ENCODE assay signal across 28 cellular contexts in genomic region chr2:36473230-36473629, GRCh38.
DNase-seq lines count a peak whose midpoint lies in the region; ATAC-seq, FAIRE-seq and TF ChIP-seq lines count a peak whose summit lies in the region.
"Had no signal": no experiment of that assay in that cellular context is flagged by ENCODE, and none has a peak within 500 bp of the region (broad histone marks: within the 10 kb centered on the region; RNA-seq: fewer than 3 reads in every experiment).

No MANE protein-coding gene starts in this region.

- no peak for ATAC-seq in A549
- ATAC-seq: activated CD4-positive, alpha-beta T cell treated with anti-CD3 and anti-CD28 coated beads for 36 hours; activated CD8-positive, alpha-beta T cell treated with anti-CD3 and anti-CD28 coated beads, Interleukin-2, amount 10 ng/mL, durations not matched to agents 7 days and 5 days; foreskin keratinocyte; HCT116; left colon; Right ventricle myocardium inferior had no signal

- TF ChIP-seq CTCF in A549 (IDR thresholded peaks at IDR 0.05) (no peak), NB4 (IDR thresholded peaks at IDR 0.05; ENCODE audit: low read depth, low read length) (no peak), bronchial epithelial cell (IDR thresholded peaks at IDR 0.05; ENCODE audit: insufficient read depth, low read length, severe bottlenecking) (no peak), esophagus squamous epithelium (IDR thresholded peaks at IDR 0.05) (no peak)

- H3K27ac ChIP-seq in A549 (no peak overlapping the region), esophagus squamous epithelium (no peak overlapping the region)
- H3K27ac ChIP-seq: foreskin keratinocyte, neutrophil, prostate gland, vagina had no signal

- POLR2A ChIA-PET in A549 (lab: Yijun Ruan, JAX), result no interaction called here

- no peak for TF ChIP-seq EP300 in A549 (IDR thresholded peaks at IDR 0.05)

- no peak for DNase-seq in A549 (ENCODE audit: low read depth in 1 of 2, low spot score in 1 of 2)
- DNase-seq in NB4 (ENCODE audit: low read depth), result peak; percentile 29
- DNase-seq in bronchial epithelial cell (ENCODE audit: low read depth), result peak; percentile 37
- peak; percentile 84 for DNase-seq in iris pigment epithelial cell (ENCODE audit: low read depth)
- DNase-seq in esophagus squamous epithelium (lab: John Stamatoyannopoulos, UW), result no peak
- no peak for DNase-seq in retina
- DNase-seq in NCI-H2029 treated with DMSO at 0.1 percent for 48 hours (lab: John Stamatoyannopoulos, UW), result no peak
- DNase-seq in NCI-H2029 (lab: John Stamatoyannopoulos, UW), result no peak
- DNase-seq: activated CD4-positive, alpha-beta T cell treated with anti-CD3 and anti-CD28 coated beads for 36 hours; activated CD8-positive, alpha-beta T cell treated with anti-CD3 and anti-CD28 coated beads, Interleukin-2, amount 10 ng/mL, durations not matched to agents 7 days and 5 days; activated T-cell treated with anti-CD3 and anti-CD28 coated beads for 4 hours; DMS153; foreskin keratinocyte; Karpas-422; left colon; mesenchymal stem cell; NCI-H1092; NCI-H1930; NCI-H82; small intestine; T-helper 2 cell had no signal

- 91% methylated on average over 2 of the region's 2 CpGs for WGBS in A549 (ENCODE audit: missing lambda C conversion rate)
- WGBS in esophagus squamous epithelium, 2 donors, result 94% methylated on average over 2 of the region's 2 CpGs

- H3K36me3 ChIP-seq in bronchial epithelial cell (ENCODE audit: control insufficient read depth, insufficient read depth, low read length) (peaks cover 3% of the 10 kb centered on the region), esophagus squamous epithelium (peaks cover 0 to 47% (median 0%) of the 10 kb centered on the region in 3 donors)
- H3K36me3 ChIP-seq: neutrophil had no signal

- H3K27me3 ChIP-seq in bronchial epithelial cell (ENCODE audit: control insufficient read depth, insufficient read depth, low read length) (no peaks in the 10 kb centered on the region), esophagus squamous epithelium (no peaks in the 10 kb centered on the region)
- H3K27me3 ChIP-seq: ascending aorta, foreskin keratinocyte, neutrophil, vagina had no signal

- intact Hi-C loops in esophagus squamous epithelium (cut with DNase I), result no loop called here

- H3K4me3 ChIP-seq in A549, result no peak overlapping the region
- H3K4me3 ChIP-seq in NB4 (ENCODE audit: low read depth, low read length), result no peak overlapping the region
- H3K4me3 ChIP-seq in bronchial epithelial cell (ENCODE audit: low read depth, low read length), result no peak overlapping the region
- no peak overlapping the region for H3K4me3 ChIP-seq in esophagus squamous epithelium
- H3K4me3 ChIP-seq: ascending aorta, prostate gland, vagina had no signal

- no peak for TF ChIP-seq RAD21 in A549 (conservative IDR thresholded peaks at IDR 0.05 in 1 of 2, IDR thresholded peaks at IDR 0.05 in 1 of 2)

- H3K4me1 ChIP-seq in A549 (peaks cover 16% of the 10 kb centered on the region), esophagus squamous epithelium (peaks cover 0 to 22% (median 10%) of the 10 kb centered on the region in 3 donors)
- H3K4me1 ChIP-seq: foreskin keratinocyte, prostate gland had no signal

- FAIRE-seq in A549 (lab: Jason Lieb, UNC) (peak; percentile 85), bronchial epithelial cell (lab: Jason Lieb, UNC) (no peak)
- FAIRE-seq: GM12892, small intestine had no signal

- TF ChIP-seq POLR2A in A549 (IDR thresholded peaks at IDR 0.05; ENCODE audit: low read length), result no peak
- no peak for TF ChIP-seq POLR2A in NB4 (IDR thresholded peaks at IDR 0.05; ENCODE audit: extremely low read depth, insufficient read length)
- no peak for TF ChIP-seq POLR2A in esophagus squamous epithelium (IDR thresholded peaks at IDR 0.05)

- no peak overlapping the region for H3K4me2 ChIP-seq in A549

- CTCF ChIA-PET in A549 (lab: Yijun Ruan, JAX), result interaction anchor here (1.2 to 6.2 kb wide), 2 partner anchors 13 to 99 kb away, joined by 3 to 36 read pairs; no protein-coding TSS in a partner anchor

- H3K9me3 ChIP-seq in A549, result peaks cover 64% of the 10 kb centered on the region
- H3K9me3 ChIP-seq in esophagus squamous epithelium, result peaks cover 0 to 25% (median 12%) of the 10 kb centered on the region in 3 donors
- H3K9me3 ChIP-seq: neutrophil, prostate gland, vagina had no signal

TF ChIP-seq in A549, 52 proteins besides CTCF, POLR2A, EP300 and RAD21:
- TF ChIP-seq ZNF302 (CRISPR knock-in tag; IDR thresholded peaks at IDR 0.05), result no peak
- no peak for TF ChIP-seq ZSCAN20 (CRISPR knock-in tag; IDR thresholded peaks at IDR 0.05)
- TF ChIP-seq, protein P1, sequence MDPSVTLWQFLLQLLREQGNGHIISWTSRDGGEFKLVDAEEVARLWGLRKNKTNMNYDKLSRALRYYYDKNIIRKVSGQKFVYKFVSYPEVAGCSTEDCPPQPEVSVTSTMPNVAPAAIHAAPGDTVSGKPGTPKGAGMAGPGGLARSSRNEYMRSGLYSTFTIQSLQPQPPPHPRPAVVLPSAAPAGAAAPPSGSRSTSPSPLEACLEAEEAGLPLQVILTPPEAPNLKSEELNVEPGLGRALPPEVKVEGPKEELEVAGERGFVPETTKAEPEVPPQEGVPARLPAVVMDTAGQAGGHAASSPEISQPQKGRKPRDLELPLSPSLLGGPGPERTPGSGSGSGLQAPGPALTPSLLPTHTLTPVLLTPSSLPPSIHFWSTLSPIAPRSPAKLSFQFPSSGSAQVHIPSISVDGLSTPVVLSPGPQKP (IDR thresholded peaks at IDR 0.05; ENCODE audit: low read depth, low read length), result no peak
- no peak for TF ChIP-seq FOXS1 (CRISPR knock-in tag; IDR thresholded peaks at IDR 0.05)
- no peak for TF ChIP-seq CEBPB (IDR thresholded peaks at IDR 0.05)
- TF ChIP-seq, protein P2, sequence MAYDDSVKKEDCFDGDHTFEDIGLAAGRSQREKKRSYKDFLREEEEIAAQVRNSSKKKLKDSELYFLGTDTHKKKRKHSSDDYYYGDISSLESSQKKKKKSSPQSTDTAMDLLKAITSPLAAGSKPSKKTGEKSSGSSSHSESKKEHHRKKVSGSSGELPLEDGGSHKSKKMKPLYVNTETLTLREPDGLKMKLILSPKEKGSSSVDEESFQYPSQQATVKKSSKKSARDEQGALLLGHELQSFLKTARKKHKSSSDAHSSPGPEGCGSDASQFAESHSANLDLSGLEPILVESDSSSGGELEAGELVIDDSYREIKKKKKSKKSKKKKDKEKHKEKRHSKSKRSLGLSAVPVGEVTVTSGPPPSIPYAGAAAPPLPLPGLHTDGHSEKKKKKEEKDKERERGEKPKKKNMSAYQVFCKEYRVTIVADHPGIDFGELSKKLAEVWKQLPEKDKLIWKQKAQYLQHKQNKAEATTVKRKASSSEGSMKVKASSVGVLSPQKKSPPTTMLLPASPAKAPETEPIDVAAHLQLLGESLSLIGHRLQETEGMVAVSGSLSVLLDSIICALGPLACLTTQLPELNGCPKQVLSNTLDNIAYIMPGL (CRISPR knock-in tag; IDR thresholded peaks at IDR 0.05; ENCODE audit: borderline replicate concordance), result no peak
- TF ChIP-seq MAX (IDR thresholded peaks at IDR 0.05), result no peak

Comparison
In these comparisons a context has a peak if more than half of its experiments do, and no peak if none do; other contexts are left out.
1. DNase-seq: peak in NB4 (single experiment), bronchial epithelial cell (single experiment) and iris pigment epithelial cell (single experiment); none in A549 (0 of 2), esophagus squamous epithelium (single experiment), retina (single experiment), NCI-H2029 treated with DMSO at 0.1 percent for 48 hours (single experiment) and NCI-H2029 (single experiment).